8 cellular contexts compared by ENCODE assay signal in the genomic region with DNA sequence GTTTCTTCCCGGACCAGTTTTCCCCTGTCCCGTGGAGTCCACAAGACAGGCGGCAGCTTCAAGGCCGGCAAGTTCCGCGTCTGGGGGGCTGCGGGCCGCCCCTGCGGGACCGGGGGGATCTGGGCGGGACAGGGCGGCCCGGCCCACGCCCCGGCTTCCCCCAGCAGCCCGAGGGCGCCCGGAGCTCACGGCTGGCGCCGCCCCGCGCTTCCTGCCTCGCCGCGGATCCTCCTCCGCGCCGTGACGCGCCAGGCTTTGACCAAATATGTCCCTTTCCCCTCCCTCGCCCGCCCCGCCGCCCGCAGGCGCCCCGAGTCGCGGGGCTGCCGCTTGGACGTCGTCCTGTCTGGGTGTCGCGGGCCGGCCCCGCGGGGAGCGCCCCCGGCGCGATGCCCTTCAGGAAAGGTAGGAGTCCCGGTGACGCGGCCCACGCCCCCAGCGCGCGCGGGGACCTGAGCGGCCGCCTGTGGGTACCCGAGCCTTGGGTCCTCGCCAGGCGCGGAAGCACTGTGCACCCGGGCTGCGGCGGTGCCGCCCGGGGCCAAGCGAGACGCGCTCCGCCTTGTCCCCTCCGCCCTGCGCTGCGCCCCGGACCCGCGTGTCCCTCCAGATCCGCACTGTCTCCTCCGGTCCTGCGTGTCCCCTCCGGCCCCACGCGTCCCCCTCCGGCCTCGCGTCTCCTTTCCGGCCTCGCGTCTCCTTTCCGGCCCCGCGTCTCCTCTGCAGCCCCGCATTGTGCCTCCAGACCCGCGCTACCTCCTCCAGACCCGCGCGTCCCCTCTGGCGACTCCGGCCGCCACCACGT. TPM values are rescaled to one million over a fixed set of nuclear protein-coding genes. Genes with fewer than 3 reads are reported as not detected.
A peak's percentile ranks its signal among the peaks of the same experiment; 100 is the strongest.
DNase-seq lines count a peak whose midpoint lies in the region; ATAC-seq and TF ChIP-seq lines count a peak whose summit lies in the region.

No MANE protein-coding gene starts in this region.

- ATAC-seq in GM19468 (IDR thresholded peaks at IDR 0.05; ENCODE audit: extremely low read depth, unreplicated experiment): peak; percentile 59
- peak; percentile 94 for ATAC-seq in gastroesophageal sphincter

- TF ChIP-seq POLR2A in gastroesophageal sphincter (IDR thresholded peaks at IDR 0.05): peak; percentile 80 to 85

- TF ChIP-seq EP300 in gastroesophageal sphincter (IDR thresholded peaks at IDR 0.05): no peak

- H3K4me3 ChIP-seq in SJSA1: peak overlapping the region; percentile 79
- peak overlapping the region; percentile 88 to 93 for H3K4me3 ChIP-seq in gastroesophageal sphincter

- peak in 2 of 4 experiments; percentile 6 to 65 for TF ChIP-seq CTCF in gastroesophageal sphincter (IDR thresholded peaks at IDR 0.05)

- peaks cover 34% of the 10 kb centered on the region for H3K36me3 ChIP-seq in SJSA1
- peaks cover 0 to 14% of the 10 kb centered on the region in 2 donors for H3K36me3 ChIP-seq in gastroesophageal sphincter

- H3K4me1 ChIP-seq in SJSA1 (replicated peaks): peaks cover 58% of the 10 kb centered on the region
- H3K4me1 ChIP-seq in gastroesophageal sphincter: peaks cover 0 to 46% (median 12%) of the 10 kb centered on the region in 3 donors

- H3K9me3 ChIP-seq in SJSA1 (replicated peaks): no peaks in the 10 kb centered on the region
- no peaks in the 10 kb centered on the region for H3K9me3 ChIP-seq in gastroesophageal sphincter

- H3K27me3 ChIP-seq in SJSA1 (replicated peaks) (no peaks in the 10 kb centered on the region), gastroesophageal sphincter (peaks cover 9% of the 10 kb centered on the region)

- WGBS in gastroesophageal sphincter (ENCODE audit: low coverage in 1 of 2), 2 donors: 0% methylated on average over 6 to 11 of the region's 106 CpGs

- DNase-seq in COR-L47 (lab: John Stamatoyannopoulos, UW) (peak; percentile 6), HPDE6-E6E7 (ENCODE audit: extremely low spot score) (peak; percentile 23), SJSA1 (ENCODE audit: low read depth in 1 of 2, low spot score in 2 of 2) (peak; percentile 85 to 87), nucleus accumbens (lab: John Stamatoyannopoulos, UW) (peak in 55 of 56 donors; percentile 20 to 89 (median 73)), superior temporal gyrus (ENCODE audit: extremely low spot score) (peak; percentile 86)
- DNase-seq in activated naive CD4-positive, alpha-beta T cell treated with Interleukin-2 at 50 U/mL for 16 hours: peak; percentile 88

- H3K27ac ChIP-seq in SJSA1 (peak overlapping the region; percentile 80), gastroesophageal sphincter (peak overlapping the region; percentile 74 to 90 (median 86))

RNA-seq across cellular contexts. Expression of gene RBM17, which starts 56.0 kb away (rescaled TPM):
- 39.7 and 54.1 TPM in 2 replicates for total RNA-seq in SJSA1 (2014; rRNA removed; shearing (Covaris generic))
- 10 to 100 TPM; 51.0 to 72.9 (median 66.7) TPM for total RNA-seq in gastroesophageal sphincter

RNA-seq across cellular contexts. Expression of gene PFKFB3, which starts 57.9 kb away (rescaled TPM):
- total RNA-seq in SJSA1 (2014; rRNA removed; shearing (Covaris generic)): 15.6 and 21.8 TPM in 2 replicates
- 10 to 100 TPM; 29.6 to 78.3 (median 38.4) TPM for total RNA-seq in gastroesophageal sphincter

Comparison
In these comparisons a context has a peak if more than half of its experiments do, and no peak if none do; other contexts are left out.
1. Peak in every context shown above with its lines: DNase-seq, ATAC-seq, H3K4me3 ChIP-seq and H3K27ac ChIP-seq.
2. DNase-seq: peak in every context shown above with its lines; median percentile 88 in activated naive CD4-positive, alpha-beta T cell treated with Interleukin-2 at 50 U/mL for 16 hours; 86 in SJSA1; 86 in superior temporal gyrus; 73 in nucleus accumbens; 23 in HPDE6-E6E7; 6 in COR-L47.